In the genomic region with DNA sequence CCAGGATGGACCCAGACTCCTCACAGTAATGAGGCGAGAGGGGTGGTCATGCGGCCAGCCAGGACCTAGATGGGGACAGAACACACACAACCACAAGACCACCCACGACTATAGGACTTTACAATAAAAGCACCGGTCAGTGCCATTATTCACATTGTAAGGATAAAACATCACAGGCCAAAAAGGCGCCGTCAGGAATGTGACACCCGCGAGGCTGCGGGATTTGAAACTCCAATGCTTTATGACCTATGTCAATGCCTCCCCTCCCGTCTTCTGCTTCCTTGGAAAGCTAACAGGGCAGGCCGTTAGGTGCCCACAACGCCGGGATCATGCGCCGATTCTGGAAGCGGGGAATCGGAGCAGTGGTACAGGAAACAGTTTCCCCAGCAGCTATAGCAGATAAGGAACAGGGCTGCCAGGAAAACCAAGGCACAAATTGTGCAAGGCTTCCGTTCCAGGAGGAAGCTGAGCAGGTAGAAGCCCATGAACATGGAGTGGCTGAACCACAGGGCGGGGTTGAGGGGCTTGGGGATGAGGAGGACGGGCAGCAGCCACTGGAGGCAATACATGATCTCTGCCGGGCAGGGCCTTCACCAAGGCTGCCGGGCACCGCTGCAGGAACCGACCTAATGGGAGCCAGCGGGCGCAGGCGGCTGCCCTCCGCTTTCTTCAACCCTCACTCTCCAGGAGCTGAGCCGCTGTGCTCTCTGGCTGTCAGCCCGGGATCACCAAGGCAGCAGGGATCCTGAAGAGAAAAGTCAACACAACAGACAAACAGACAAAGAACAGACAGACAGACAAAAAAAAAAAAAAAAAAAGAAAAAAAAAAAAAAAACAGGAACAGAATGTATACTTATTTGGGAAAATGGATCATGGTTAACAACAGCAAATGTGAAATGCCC, we compare ENCODE assay signal across 10 cellular contexts. TPM values are rescaled to one million over a fixed set of nuclear protein-coding genes. Genes with fewer than 3 reads are reported as not detected.
DNase-seq lines count a peak whose midpoint lies in the region; ATAC-seq and TF ChIP-seq lines count a peak whose summit lies in the region.
"Had no signal": no experiment of that assay in that cellular context is flagged by ENCODE, and none has a peak within 500 bp of the region (broad histone marks: within the 10 kb centered on the region; RNA-seq: fewer than 3 reads in every experiment).

No MANE protein-coding gene starts in this region.

- peaks cover 17% of the 10 kb centered on the region for H3K4me1 ChIP-seq in right cardiac atrium (ENCODE audit: control insufficient read depth, insufficient read depth, low read length)
- H3K4me1 ChIP-seq in gastrocnemius medialis = peaks cover 88 to 96% of the 10 kb centered on the region in 2 donors
- H3K4me1 ChIP-seq in naive thymus-derived CD4-positive, alpha-beta T cell (ENCODE audit: control insufficient read depth in 2 of 2, insufficient read depth in 2 of 2, low read length in 2 of 2) = peaks cover 0 to 3% of the 10 kb centered on the region in 2 donors

- 0 out of 2 replicates have a peak overlapping the region, but pooled peaks have one; percentile 48 for H3K27ac Mint-ChIP-seq in HFFc6
- no peak overlapping the region for H3K27ac Mint-ChIP-seq in Calu3 (ENCODE audit: unreplicated experiment)
- no peak overlapping the region for H3K27ac Mint-ChIP-seq in naive thymus-derived CD4-positive, alpha-beta T cell

- peak overlapping the region; percentile 74 for H3K27ac ChIP-seq in right cardiac atrium (ENCODE audit: low read length)
- peak overlapping the region; percentile 98 to 100 (median 98) for H3K27ac ChIP-seq in gastrocnemius medialis
- H3K27ac ChIP-seq in naive thymus-derived CD4-positive, alpha-beta T cell (ENCODE audit: low read depth, low read length) = no peak overlapping the region

- in situ Hi-C loops in gastrocnemius medialis (cut with MboI; ENCODE audit: low sequenced_read_pairs in 4 of 4) = no loop called here

- DNase-seq in HFFc6 (no peak), SHP77 (lab: John Stamatoyannopoulos, UW) (peak; percentile 58 to 62), right cardiac atrium (peak; percentile 54 to 79 (median 74)), gastrocnemius medialis (peak in 1 of 2 donors; percentile 73), Calu3 (no peak), NCI-H226 (no peak)
- DNase-seq in naive thymus-derived CD4-positive, alpha-beta T cell = no peak
- DNase-seq: SIG-M5 had no signal

- TF ChIP-seq CTCF in HFFc6 (IDR thresholded peaks at IDR 0.05) (no peak), gastrocnemius medialis (IDR thresholded peaks at IDR 0.05 in 4 of 5, conservative IDR thresholded peaks at IDR 0.05 in 1 of 5) (no peak), Calu3 (IDR thresholded peaks at IDR 0.05; ENCODE audit: unreplicated experiment) (no peak)

- intact Hi-C loops in right cardiac atrium (cut with DNase I) (no loop called here), gastrocnemius medialis (cut with DNase I; ENCODE audit: low total_unique reads) (no loop called here), Calu3 (cut with micrococcal nuclease; ENCODE audit: unreplicated experiment) (no loop called here)
- intact Hi-C loops in naive thymus-derived CD4-positive, alpha-beta T cell (cut with micrococcal nuclease) = no loop called here

- H3K27me3 Mint-ChIP-seq in HFFc6 (ENCODE audit: insufficient read depth) (peaks cover 7% of the 10 kb centered on the region), Calu3 (ENCODE audit: unreplicated experiment) (no peaks in the 10 kb centered on the region)
- H3K27me3 Mint-ChIP-seq in naive thymus-derived CD4-positive, alpha-beta T cell = peaks cover 0 to 12% (median 0%) of the 10 kb centered on the region in 5 donors

- H3K27me3 ChIP-seq in right cardiac atrium (ENCODE audit: control insufficient read depth, insufficient read depth) (no peaks in the 10 kb centered on the region), gastrocnemius medialis (no peaks in the 10 kb centered on the region)
- no peaks in the 10 kb centered on the region for H3K27me3 ChIP-seq in naive thymus-derived CD4-positive, alpha-beta T cell (ENCODE audit: control insufficient read depth in 2 of 2, insufficient read depth in 2 of 2, low read length in 2 of 2)
- H3K27me3 ChIP-seq: breast epithelium had no signal

- no TSS peak for BruUV-seq in Calu3 (replicated peaks; lab: Mats Ljungman, UMichigan)

- POLR2A ChIA-PET in naive thymus-derived CD4-positive, alpha-beta T cell (lab: Charles Lee) = no interaction called here

- H3K36me3 ChIP-seq in gastrocnemius medialis = peaks cover 0 to 38% of the 10 kb centered on the region in 2 donors
- peaks cover 0 to 56% (median 0%) of the 10 kb centered on the region in 3 experiments for H3K36me3 ChIP-seq in naive thymus-derived CD4-positive, alpha-beta T cell (ENCODE audit: control insufficient read depth in 2 of 3, insufficient read depth in 3 of 3, low read length in 3 of 3)

- no peak for TF ChIP-seq POLR2A in gastrocnemius medialis (IDR thresholded peaks at IDR 0.05)

- CTCF ChIA-PET in Calu3 (lab: Charles Lee) = interaction anchor here (0.5 to 0.6 kb wide), 2 partner anchors 20 to 1607 kb away, joined by 4 to 5 read pairs; no protein-coding TSS in a partner anchor
- CTCF ChIA-PET in naive thymus-derived CD4-positive, alpha-beta T cell (lab: Charles Lee) = no interaction called here

- no peak overlapping the region for H3K4me3 Mint-ChIP-seq in HFFc6
- H3K4me3 Mint-ChIP-seq in Calu3 (ENCODE audit: low read depth, unreplicated experiment) = no peak overlapping the region
- H3K4me3 Mint-ChIP-seq in naive thymus-derived CD4-positive, alpha-beta T cell = no peak overlapping the region

- H3K36me3 Mint-ChIP-seq in HFFc6 (ENCODE audit: low read depth) (peaks cover 63% of the 10 kb centered on the region), Calu3 (ENCODE audit: insufficient read depth, unreplicated experiment) (peaks cover 32% of the 10 kb centered on the region)
- H3K36me3 Mint-ChIP-seq in naive thymus-derived CD4-positive, alpha-beta T cell = peaks cover 7 to 43% (median 16%) of the 10 kb centered on the region in 5 donors

- ATAC-seq in right cardiac atrium (peak; percentile 41 to 49), gastrocnemius medialis (no peak), GM18907 (IDR thresholded peaks at IDR 0.05; ENCODE audit: unreplicated experiment) (no peak)
- ATAC-seq in naive thymus-derived CD4-positive, alpha-beta T cell = no peak

- no peaks in the 10 kb centered on the region for H3K9me3 ChIP-seq in right cardiac atrium (ENCODE audit: control insufficient read depth, low read length)
- no peaks in the 10 kb centered on the region for H3K9me3 ChIP-seq in gastrocnemius medialis
- H3K9me3 ChIP-seq in naive thymus-derived CD4-positive, alpha-beta T cell (ENCODE audit: control insufficient read depth in 2 of 3, low read length in 3 of 3) = no peaks in the 10 kb centered on the region
- H3K9me3 ChIP-seq: breast epithelium had no signal

- 56% methylated on average over 30 of the region's 30 CpGs for WGBS in right cardiac atrium

- H3K9me3 Mint-ChIP-seq in HFFc6 (no peaks in the 10 kb centered on the region), Calu3 (ENCODE audit: low read depth, unreplicated experiment) (peaks cover 2% of the 10 kb centered on the region)
- H3K9me3 Mint-ChIP-seq in naive thymus-derived CD4-positive, alpha-beta T cell = no peaks in the 10 kb centered on the region

- H3K4me1 Mint-ChIP-seq in HFFc6 (ENCODE audit: low read depth) = peaks cover 47% of the 10 kb centered on the region
- no peaks in the 10 kb centered on the region for H3K4me1 Mint-ChIP-seq in Calu3 (ENCODE audit: low read depth, unreplicated experiment)
- H3K4me1 Mint-ChIP-seq in naive thymus-derived CD4-positive, alpha-beta T cell = peaks cover 17 to 53% (median 42%) of the 10 kb centered on the region in 7 donors

- H3K4me3 ChIP-seq in right cardiac atrium (ENCODE audit: low read length) (no peak overlapping the region), gastrocnemius medialis (peak overlapping the region; percentile 13 to 98 (median 33))
- no peak overlapping the region for H3K4me3 ChIP-seq in naive thymus-derived CD4-positive, alpha-beta T cell (ENCODE audit: low read length)

RNA-seq across cellular contexts. Expression of a gene that starts 2.2 kb away (rescaled TPM):
- total RNA-seq in HFFc6 (2021; fragmentation: NEBNext Ultra II Directional; extraction: Animal tissue kit (Norgen Biotek cat#: 25700)) = not detected
- total RNA-seq in right cardiac atrium (1 to 10 TPM in 1 of 4 donors, under 1 TPM in 2, not detected in 1; 0.60 to 1.1 (median 0.82) TPM), gastrocnemius medialis (1 to 10 TPM in 3 of 4 donors, not detected in 1; 1.2 to 4.4 (median 2.4) TPM), Calu3 (2022) (not detected in 2 replicates)
- polyA plus RNA-seq in right cardiac atrium = 1.2 TPM
- not detected for total RNA-seq in naive thymus-derived CD4-positive, alpha-beta T cell
- not detected for polyA plus RNA-seq in naive thymus-derived CD4-positive, alpha-beta T cell

RNA-seq across cellular contexts. Expression of a gene that starts 8.8 kb away (rescaled TPM):
- total RNA-seq in HFFc6 (2021; fragmentation: NEBNext Ultra II Directional; extraction: Animal tissue kit (Norgen Biotek cat#: 25700)) = 100 to 1,000 TPM in 2 of 6 experiments, 10 to 100 TPM in 4; 83.7 to 110 (median 97.3) TPM
- total RNA-seq in right cardiac atrium (100 to 1,000 TPM in 1 of 4 donors, 10 to 100 TPM in 3; 87.4 to 103 (median 93.3) TPM), gastrocnemius medialis (100 to 1,000 TPM; 222 to 583 (median 280) TPM), Calu3 (2022) (90.4 and 114 TPM in 2 replicates)
- 97.9 TPM for polyA plus RNA-seq in right cardiac atrium
- total RNA-seq in naive thymus-derived CD4-positive, alpha-beta T cell = 10 to 100 TPM; 42.1 to 94.7 (median 73.4) TPM
- 10 to 100 TPM; 88.0 to 93.4 TPM for polyA plus RNA-seq in naive thymus-derived CD4-positive, alpha-beta T cell

Comparison
In these comparisons a context has a peak if more than half of its experiments do, and no peak if none do; other contexts are left out.
1. DNase-seq: peak in SHP77 (2 of 2) and right cardiac atrium (3 of 3); none in HFFc6 (single experiment), Calu3 (single experiment), NCI-H226 (single experiment) and naive thymus-derived CD4-positive, alpha-beta T cell (0 of 9).
2. ATAC-seq: peak in right cardiac atrium (2 of 2); none in gastrocnemius medialis (0 of 2), GM18907 (single experiment) and naive thymus-derived CD4-positive, alpha-beta T cell (single experiment).
3. H3K4me3 ChIP-seq: peak in gastrocnemius medialis (4 of 4); none in right cardiac atrium (single experiment) and naive thymus-derived CD4-positive, alpha-beta T cell (single experiment).